ENCODE assay signal across 8 cellular contexts in genomic region chr20:1299522-1299921, GRCh38. TPM values are rescaled to one million over a fixed set of nuclear protein-coding genes. Genes with fewer than 3 reads are reported as not detected.
DNase-seq lines count a peak whose midpoint lies in the region; ATAC-seq and TF ChIP-seq lines count a peak whose summit lies in the region.

No MANE protein-coding gene starts in this region.

- no peak overlapping the region for H2BK120ac ChIP-seq in trophoblast cell (ENCODE audit: insufficient read depth, low read length, poor library complexity)

- no peak overlapping the region for H3K14ac ChIP-seq in trophoblast cell (ENCODE audit: low read length)

- no peak overlapping the region for H2BK12ac ChIP-seq in trophoblast cell (ENCODE audit: low read length)

- H3K4me3 ChIP-seq in GM12865 (ENCODE audit: low read depth, low read length), result no peak overlapping the region
- H3K4me3 ChIP-seq in MG63, result no peak overlapping the region
- peak overlapping the region; percentile 54 for H3K4me3 ChIP-seq in trophoblast cell (ENCODE audit: low read depth, low read length)
- H3K4me3 ChIP-seq in esophagus muscularis mucosa, result no peak overlapping the region
- no peak overlapping the region for H3K4me3 ChIP-seq in testis

- H3K9me3 ChIP-seq in MG63 (no peaks in the 10 kb centered on the region), trophoblast cell (ENCODE audit: insufficient read depth, low read depth, low read length) (peaks cover 8% of the 10 kb centered on the region), esophagus muscularis mucosa (no peaks in the 10 kb centered on the region), testis (no peaks in the 10 kb centered on the region)

- H3K27me3 Mint-ChIP-seq in activated naive CD8-positive, alpha-beta T cell, result no peaks in the 10 kb centered on the region

- no peak overlapping the region for H3K4ac ChIP-seq in trophoblast cell (ENCODE audit: low read depth, low read length)

- H3K27ac ChIP-seq in trophoblast cell (ENCODE audit: low read depth, low read length) (no peak overlapping the region), esophagus muscularis mucosa (replicated peaks in 1 of 4) (no peak overlapping the region), testis (no peak overlapping the region)

- H3K4me1 ChIP-seq in trophoblast cell (ENCODE audit: control insufficient read depth in 1 of 2, insufficient read depth in 2 of 2, low read length in 2 of 2), result no peaks in the 10 kb centered on the region
- H3K4me1 ChIP-seq in esophagus muscularis mucosa, result peaks cover 0 to 7% (median 0%) of the 10 kb centered on the region in 4 donors
- no peaks in the 10 kb centered on the region for H3K4me1 ChIP-seq in testis

- H3K4me2 ChIP-seq in trophoblast cell (ENCODE audit: low read length), result no peak overlapping the region

- ATAC-seq in HG03139 (IDR thresholded peaks at IDR 0.05; ENCODE audit: unreplicated experiment), result no peak
- ATAC-seq in GM21619 (IDR thresholded peaks at IDR 0.05; ENCODE audit: unreplicated experiment), result no peak

- H4K91ac ChIP-seq in trophoblast cell (ENCODE audit: low read depth, low read length), result no peak overlapping the region

- H3K9ac ChIP-seq in trophoblast cell (ENCODE audit: low read length), result no peak overlapping the region

- H3K79me1 ChIP-seq in trophoblast cell (ENCODE audit: low read length), result no peaks in the 10 kb centered on the region

- no peak overlapping the region for H4K12ac ChIP-seq in trophoblast cell (ENCODE audit: low read depth, low read length)

- peaks cover 2% of the 10 kb centered on the region for H3K36me3 Mint-ChIP-seq in activated naive CD8-positive, alpha-beta T cell

- H3K4me3 Mint-ChIP-seq in activated naive CD8-positive, alpha-beta T cell, result peak overlapping the region; percentile 61

- TF ChIP-seq CTCF in GM12865 (IDR thresholded peaks at IDR 0.05; ENCODE audit: insufficient read depth, low read depth, low read length, missing control alignments), result peak; percentile 15
- no peak for TF ChIP-seq CTCF in esophagus muscularis mucosa (IDR thresholded peaks at IDR 0.05)
- TF ChIP-seq CTCF in testis (IDR thresholded peaks at IDR 0.05), result no peak

- no CpG with 5 or more reads among the region's 9 CpGs for WGBS in trophoblast cell (ENCODE audit: extremely low coverage, insufficient coverage, insufficient read length)
- 96% methylated on average over 4 of the region's 9 CpGs for WGBS in esophagus muscularis mucosa
- WGBS in testis, 2 donors, result 89 to 100% methylated on average over 2 to 9 of the region's 9 CpGs

- peaks cover 28% of the 10 kb centered on the region for H3K4me1 Mint-ChIP-seq in activated naive CD8-positive, alpha-beta T cell (ENCODE audit: low read depth)

- H3K36me3 ChIP-seq in MG63 (no peaks in the 10 kb centered on the region), trophoblast cell (ENCODE audit: control insufficient read depth in 1 of 2, insufficient read depth in 2 of 2, low read length in 2 of 2) (no peaks in the 10 kb centered on the region), esophagus muscularis mucosa (peaks cover 0 to 76% (median 32%) of the 10 kb centered on the region in 4 donors), testis (ENCODE audit: low read depth, missing control alignments) (no peaks in the 10 kb centered on the region)

- H3K27ac Mint-ChIP-seq in activated naive CD8-positive, alpha-beta T cell, result peak overlapping the region; percentile 92

- H3K27me3 ChIP-seq in MG63 (no peaks in the 10 kb centered on the region), trophoblast cell (ENCODE audit: insufficient read depth, low read length) (no peaks in the 10 kb centered on the region), esophagus muscularis mucosa (no peaks in the 10 kb centered on the region), testis (no peaks in the 10 kb centered on the region)

- no peak overlapping the region for H3K23ac ChIP-seq in trophoblast cell (ENCODE audit: low read length)

- H3K18ac ChIP-seq in trophoblast cell (ENCODE audit: low read length), result no peak overlapping the region

- TF ChIP-seq EP300 in esophagus muscularis mucosa (IDR thresholded peaks at IDR 0.05), result no peak

- TF ChIP-seq POLR2A in esophagus muscularis mucosa (IDR thresholded peaks at IDR 0.05; ENCODE audit: low read depth) (no peak), testis (IDR thresholded peaks at IDR 0.05) (no peak)

- no peak overlapping the region for H4K8ac ChIP-seq in trophoblast cell (ENCODE audit: low read depth, low read length)

- no peak overlapping the region for H2AK5ac ChIP-seq in trophoblast cell (ENCODE audit: low read length)

- H3K79me2 ChIP-seq in trophoblast cell (ENCODE audit: control insufficient read depth, insufficient read depth, low read length, poor library complexity), result no peaks in the 10 kb centered on the region

- no peaks in the 10 kb centered on the region for H3K9me3 Mint-ChIP-seq in activated naive CD8-positive, alpha-beta T cell (ENCODE audit: low read depth)

- intact Hi-C loops in esophagus muscularis mucosa (cut with DNase I) (no loop called here), testis (cut with DNase I; ENCODE audit: low total_unique reads) (no loop called here)

- no peak overlapping the region for H2BK5ac ChIP-seq in trophoblast cell (ENCODE audit: low read depth, low read length, poor library complexity)

- H2AFZ ChIP-seq in trophoblast cell (ENCODE audit: insufficient read depth, low read length, poor library complexity), result no peak overlapping the region

- no peak for DNase-seq in GM12865 (ENCODE audit: low read depth)
- DNase-seq in MG63, result peak; percentile 12
- no peak for DNase-seq in trophoblast cell
- no peak for DNase-seq in esophagus muscularis mucosa (ENCODE audit: extremely low spot score)
- DNase-seq in testis, result no peak

RNA-seq across cellular contexts. Expression of gene SDCBP2, which starts 29.4 kb away (rescaled TPM):
- total RNA-seq in MG63 (2014; rRNA removed; shearing (Covaris generic); ENCODE audit: low replicate concordance), result 4.9 TPM in 1 of 2 replicates, not detected in the other
- polyA plus RNA-seq in trophoblast cell (2013), result 1.6 and 1.8 TPM in 2 replicates
- total RNA-seq in esophagus muscularis mucosa (1 to 10 TPM; 2.1 to 6.2 (median 4.1) TPM), testis (1 to 10 TPM; 5.5 to 6.4 TPM)
- 10.9 TPM for polyA plus RNA-seq in testis (ENCODE audit: insufficient read depth, low read depth, low replicate concordance)

RNA-seq across cellular contexts. Expression of gene SNPH, which starts 33.4 kb away (rescaled TPM):
- total RNA-seq in MG63 (2014; rRNA removed; shearing (Covaris generic); ENCODE audit: low replicate concordance), result 3.4 and 5.9 TPM in 2 replicates
- polyA plus RNA-seq in trophoblast cell (2013), result 0.32 and 0.42 TPM in 2 replicates
- 10 to 100 TPM in 3 of 4 donors, 1 to 10 TPM in 1; 9.6 to 29.5 (median 17.3) TPM for total RNA-seq in esophagus muscularis mucosa
- total RNA-seq in testis, result 10 to 100 TPM in 1 of 2 donors, 1 to 10 TPM in 1; 9.0 to 10.4 TPM
- polyA plus RNA-seq in testis (ENCODE audit: insufficient read depth, low read depth, low replicate concordance), result 4.2 TPM
